Comparison of ENCODE assay signal across 8 cellular contexts in genomic region chr12:6914246-6914947, GRCh38. TPM values are rescaled to one million over a fixed set of nuclear protein-coding genes. Genes with fewer than 3 reads are reported as not detected.
DNase-seq lines count a peak whose midpoint lies in the region; ATAC-seq and TF ChIP-seq lines count a peak whose summit lies in the region.

Gene ENO2 (plus strand): TSS chr12:6914580. CDS start chr12:6915833, 1,253 bp downstream.

- H4K20me1 ChIP-seq in KMS-11 (ENCODE audit: insufficient read depth) (no peaks in the 10 kb centered on the region), hepatocyte (ENCODE audit: insufficient read depth, poor library complexity, severe bottlenecking) (no peaks in the 10 kb centered on the region)

- DNase-seq in CD4-positive, alpha-beta memory T cell = peak; percentile 83 to 93 (median 85)
- DNase-seq in GM20000 (ENCODE audit: low spot score) (peak; percentile 92), ascending aorta (ENCODE audit: low spot score in 2 of 2) (peak; percentile 51 to 92), hepatocyte (ENCODE audit: low spot score) (peak; percentile 86), retinal pigment epithelial cell (ENCODE audit: low read depth) (no peak)
- peak; percentile 85 for DNase-seq in T-helper 2 cell treated with Interferon-gamma antibody and Interleukin-4, amounts not matched to agents 5 μg/mL and 100 μg/mL, for 36 hours (ENCODE audit: low spot score)

- no peaks in the 10 kb centered on the region for H3K9me3 ChIP-seq in CD4-positive, alpha-beta memory T cell (ENCODE audit: control insufficient read depth in 1 of 2, low read length in 2 of 2)
- no peaks in the 10 kb centered on the region for H3K9me3 ChIP-seq in ascending aorta
- H3K9me3 ChIP-seq in hepatocyte (ENCODE audit: low read depth) = no peaks in the 10 kb centered on the region

- peak within 1 kb of the TSS; percentile 88 to 98 (median 96) for H3K27ac Mint-ChIP-seq in CD4-positive, alpha-beta memory T cell
- peak within 1 kb of the TSS; percentile 88 for H3K27ac Mint-ChIP-seq in T-helper 2 cell treated with Interferon-gamma antibody and Interleukin-4, amounts not matched to agents 5 μg/mL and 100 μg/mL, for 36 hours

- TF ChIP-seq CTCF in GM20000 (IDR thresholded peaks at IDR 0.05; ENCODE audit: extremely low read depth, missing control alignments) (no peak), KMS-11 (conservative IDR thresholded peaks at IDR 0.05; ENCODE audit: low read depth, low read length) (no peak), ascending aorta (IDR thresholded peaks at IDR 0.05) (no peak), hepatocyte (IDR thresholded peaks at IDR 0.05; ENCODE audit: poor library complexity) (no peak), retinal pigment epithelial cell (conservative IDR thresholded peaks at IDR 0.05; ENCODE audit: low read depth, low read length) (no peak)

- 3% methylated on average over 20 of the region's 68 CpGs for WGBS in hepatocyte (ENCODE audit: low lambda C conversion rate, missing lambda C conversion rate)

- ATAC-seq in HG03565 (IDR thresholded peaks at IDR 0.05; ENCODE audit: unreplicated experiment) = no peak

- peaks cover 10 to 27% of the 10 kb centered on the region in 2 donors for H3K36me3 Mint-ChIP-seq in CD4-positive, alpha-beta memory T cell
- peaks cover 27% of the 10 kb centered on the region for H3K36me3 Mint-ChIP-seq in T-helper 2 cell treated with Interferon-gamma antibody and Interleukin-4, amounts not matched to agents 5 μg/mL and 100 μg/mL, for 36 hours (ENCODE audit: low read depth)

- H2AFZ ChIP-seq in KMS-11 (ENCODE audit: low read depth) (peak within 1 kb of the TSS; percentile 82), hepatocyte (peak within 1 kb of the TSS; percentile 96)

- H3K9me3 Mint-ChIP-seq in CD4-positive, alpha-beta memory T cell = peaks cover 0 to 3% (median 0%) of the 10 kb centered on the region in 8 donors
- no peaks in the 10 kb centered on the region for H3K9me3 Mint-ChIP-seq in T-helper 2 cell treated with Interferon-gamma antibody and Interleukin-4, amounts not matched to agents 5 μg/mL and 100 μg/mL, for 36 hours

- no peaks in the 10 kb centered on the region for H3K79me2 ChIP-seq in KMS-11 (ENCODE audit: insufficient read depth, low read depth)
- no peaks in the 10 kb centered on the region for H3K79me2 ChIP-seq in hepatocyte

- peaks cover 12 to 44% (median 27%) of the 10 kb centered on the region in 4 donors for H3K4me1 Mint-ChIP-seq in CD4-positive, alpha-beta memory T cell
- H3K4me1 Mint-ChIP-seq in T-helper 2 cell treated with Interferon-gamma antibody and Interleukin-4, amounts not matched to agents 5 μg/mL and 100 μg/mL, for 36 hours (ENCODE audit: low read depth) = peaks cover 27% of the 10 kb centered on the region

- peak within 1 kb of the TSS; percentile 69 to 76 for H3K4me3 ChIP-seq in CD4-positive, alpha-beta memory T cell (ENCODE audit: low read length in 2 of 2)
- H3K4me3 ChIP-seq in KMS-11 (IDR thresholded peaks at IDR 0.05; ENCODE audit: insufficient read depth, low read depth, low read length) = no peak within 1 kb of the TSS
- H3K4me3 ChIP-seq in ascending aorta = peak within 1 kb of the TSS; percentile 81 to 89
- H3K4me3 ChIP-seq in hepatocyte = peak within 1 kb of the TSS; percentile 52
- peak within 1 kb of the TSS; percentile 82 for H3K4me3 ChIP-seq in retinal pigment epithelial cell (ENCODE audit: low read length)

- peaks cover 10% of the 10 kb centered on the region for H3K36me3 ChIP-seq in CD4-positive, alpha-beta memory T cell (ENCODE audit: insufficient read depth, low read length)
- no peaks in the 10 kb centered on the region for H3K36me3 ChIP-seq in KMS-11 (ENCODE audit: insufficient read depth)
- peaks cover 5 to 18% of the 10 kb centered on the region in 2 donors for H3K36me3 ChIP-seq in ascending aorta
- no peaks in the 10 kb centered on the region for H3K36me3 ChIP-seq in hepatocyte (replicated peaks; ENCODE audit: insufficient read depth, low read depth)

- no peak within 1 kb of the TSS for H3K9ac ChIP-seq in KMS-11

- H3K27me3 Mint-ChIP-seq in CD4-positive, alpha-beta memory T cell = no peaks in the 10 kb centered on the region
- no peaks in the 10 kb centered on the region for H3K27me3 Mint-ChIP-seq in T-helper 2 cell treated with Interferon-gamma antibody and Interleukin-4, amounts not matched to agents 5 μg/mL and 100 μg/mL, for 36 hours (ENCODE audit: low read depth)

- H3K27me3 ChIP-seq in CD4-positive, alpha-beta memory T cell (ENCODE audit: insufficient read depth, low read length) = no peaks in the 10 kb centered on the region
- H3K27me3 ChIP-seq in KMS-11 (ENCODE audit: insufficient read depth, low read depth) (peaks cover 11% of the 10 kb centered on the region; the same call in 1 of the 2 replicates), ascending aorta (no peaks in the 10 kb centered on the region), hepatocyte (peaks cover 16% of the 10 kb centered on the region)

- H3K27ac ChIP-seq in CD4-positive, alpha-beta memory T cell (ENCODE audit: low read depth, low read length) = peak within 1 kb of the TSS; percentile 77
- H3K27ac ChIP-seq in KMS-11 (no peak within 1 kb of the TSS), ascending aorta (peak within 1 kb of the TSS; percentile 90 to 94), hepatocyte (peak within 1 kb of the TSS; percentile 48)

- peaks cover 29% of the 10 kb centered on the region for H3K4me1 ChIP-seq in CD4-positive, alpha-beta memory T cell (ENCODE audit: insufficient read depth, low read length)
- H3K4me1 ChIP-seq in KMS-11 (ENCODE audit: low read depth, poor library complexity, severe bottlenecking) (peaks cover 8% of the 10 kb centered on the region), ascending aorta (peaks cover 4 to 11% of the 10 kb centered on the region in 2 donors), hepatocyte (ENCODE audit: insufficient read depth) (peaks cover 11% of the 10 kb centered on the region)

- no peaks in the 10 kb centered on the region for H3K9me2 ChIP-seq in hepatocyte (replicated peaks; ENCODE audit: insufficient read depth)

- H3K4me2 ChIP-seq in KMS-11 (peak within 1 kb of the TSS; percentile 84), hepatocyte (peak within 1 kb of the TSS; percentile 99)

- H3K4me3 Mint-ChIP-seq in CD4-positive, alpha-beta memory T cell = peak within 1 kb of the TSS; percentile 90 to 98 (median 96)
- H3K4me3 Mint-ChIP-seq in T-helper 2 cell treated with Interferon-gamma antibody and Interleukin-4, amounts not matched to agents 5 μg/mL and 100 μg/mL, for 36 hours = peak within 1 kb of the TSS; percentile 95

- POLR2A ChIA-PET in CD4-positive, alpha-beta memory T cell (lab: Charles Lee; ENCODE audit: partially characterized antibody) = interaction anchor here (0.6 to 6.8 kb wide), 22 partner anchors 9 to 275 kb away, joined by 3 to 58 read pairs (median 6); partner anchors contain the start of genes ATN1, C12orf57, C1RL and CDCA3

- intact Hi-C loops in CD4-positive, alpha-beta memory T cell (cut with micrococcal nuclease) = loop anchor here (1.0 kb wide), 5 partner anchors 10 to 41 kb away; partner anchors contain the start of genes C12orf57, LRRC23 and SPSB2
- intact Hi-C loops in ascending aorta (cut with DNase I) = no loop called here

- CTCF ChIA-PET in CD4-positive, alpha-beta memory T cell (lab: Charles Lee; ENCODE audit: partially characterized antibody) = interaction anchor here (0.7 to 5.7 kb wide), 6 partner anchors 9 to 45 kb away, joined by 3 to 44 read pairs (median 4); partner anchors contain the start of gene SPSB2

RNA-seq across cellular contexts. Expression of gene ENO2, which starts in this region (rescaled TPM):
- total RNA-seq in CD4-positive, alpha-beta memory T cell = 100 to 1,000 TPM; 187 to 190 TPM
- 10 to 100 TPM; 28.4 to 35.8 TPM for polyA plus RNA-seq in CD4-positive, alpha-beta memory T cell
- total RNA-seq in ascending aorta = 30.3 TPM
- 11.1 and 11.8 TPM in 2 replicates for total RNA-seq in hepatocyte
- 14.2 and 18.8 TPM in 2 replicates for polyA plus RNA-seq in hepatocyte
